Comparison of ENCODE assay signal across 6 cellular contexts in genomic region chr3:50627407-50628051, GRCh38.
DNase-seq lines count a peak whose midpoint lies in the region; ATAC-seq and TF ChIP-seq lines count a peak whose summit lies in the region.

No MANE protein-coding gene starts in this region.

- H3K4me3 Mint-ChIP-seq in T-helper 1 cell treated with Interleukin-12 subunit alpha and Interleukin-12 subunit beta and Interleukin-4 antibody, amounts not matched to agents 30 μg/mL and 1 μg/mL, for 36 hours = peak overlapping the region; percentile 14

- no peaks in the 10 kb centered on the region for H3K9me3 Mint-ChIP-seq in T-helper 1 cell treated with Interleukin-12 subunit alpha and Interleukin-12 subunit beta and Interleukin-4 antibody, amounts not matched to agents 30 μg/mL and 1 μg/mL, for 36 hours

- intact Hi-C loops in tibial artery (cut with DNase I; ENCODE audit: low total_unique reads) = no loop called here

- H3K36me3 Mint-ChIP-seq in T-helper 1 cell treated with Interleukin-12 subunit alpha and Interleukin-12 subunit beta and Interleukin-4 antibody, amounts not matched to agents 30 μg/mL and 1 μg/mL, for 36 hours (ENCODE audit: low read depth) = peaks cover 44% of the 10 kb centered on the region

- H3K4me1 ChIP-seq in iPS-15b (ENCODE audit: control insufficient read depth, insufficient read depth, low read length) = peaks cover 19% of the 10 kb centered on the region
- H3K4me1 ChIP-seq in tibial artery = peaks cover 0 to 24% (median 9%) of the 10 kb centered on the region in 4 donors

- peak overlapping the region; percentile 65 for H3K9ac ChIP-seq in iPS-15b (ENCODE audit: low read depth, low read length)

- H3K27ac Mint-ChIP-seq in T-helper 1 cell treated with Interleukin-12 subunit alpha and Interleukin-12 subunit beta and Interleukin-4 antibody, amounts not matched to agents 30 μg/mL and 1 μg/mL, for 36 hours = peak overlapping the region; percentile 63

- no peaks in the 10 kb centered on the region for H3K27me3 Mint-ChIP-seq in T-helper 1 cell treated with Interleukin-12 subunit alpha and Interleukin-12 subunit beta and Interleukin-4 antibody, amounts not matched to agents 30 μg/mL and 1 μg/mL, for 36 hours (ENCODE audit: low read depth)

- peaks cover 71% of the 10 kb centered on the region for H3K4me1 Mint-ChIP-seq in T-helper 1 cell treated with Interleukin-12 subunit alpha and Interleukin-12 subunit beta and Interleukin-4 antibody, amounts not matched to agents 30 μg/mL and 1 μg/mL, for 36 hours (ENCODE audit: low read depth)

- DNase-seq in NCI-H146 (lab: John Stamatoyannopoulos, UW) = peak; percentile 7
- DNase-seq in NCI-H146 treated with DMSO at 0.1 percent for 48 hours (lab: John Stamatoyannopoulos, UW; ENCODE audit: unreplicated experiment) = no peak
- DNase-seq in tibial artery = no peak

- TF ChIP-seq CTCF in tibial artery (IDR thresholded peaks at IDR 0.05) = no peak

- H3K4me3 ChIP-seq in iPS-15b (ENCODE audit: low read depth, low read length) = no peak overlapping the region
- H3K4me3 ChIP-seq in tibial artery = no peak overlapping the region

- H3K27me3 ChIP-seq in iPS-15b (ENCODE audit: control insufficient read depth, insufficient read depth, low read length) (no peaks in the 10 kb centered on the region), tibial artery (no peaks in the 10 kb centered on the region)

- ATAC-seq in HG02623 (IDR thresholded peaks at IDR 0.05; ENCODE audit: unreplicated experiment) = no peak

- H3K9me3 ChIP-seq in iPS-15b (ENCODE audit: control insufficient read depth, insufficient read depth, low read length) = no peaks in the 10 kb centered on the region
- H3K9me3 ChIP-seq in tibial artery = no peaks in the 10 kb centered on the region

- H3K36me3 ChIP-seq in iPS-15b (ENCODE audit: control insufficient read depth, insufficient read depth, low read length) (no peaks in the 10 kb centered on the region), tibial artery (peaks cover 0 to 6% (median 0%) of the 10 kb centered on the region in 3 donors)

- H3K27ac ChIP-seq in tibial artery = no peak overlapping the region
